In genomic region chr3:169137943-169138342, GRCh38 we compare ENCODE assay signal across 13 cellular contexts.
DNase-seq lines count a peak whose midpoint lies in the region; ATAC-seq and TF ChIP-seq lines count a peak whose summit lies in the region.
"Had no signal": no experiment of that assay in that cellular context is flagged by ENCODE, and none has a peak within 500 bp of the region (broad histone marks: within the 10 kb centered on the region; RNA-seq: fewer than 3 reads in every experiment).

No MANE protein-coding gene starts in this region.

- H3K4me1 ChIP-seq in left ventricle myocardium inferior (peaks cover 34% of the 10 kb centered on the region), stomach (peaks cover 10 to 67% (median 39%) of the 10 kb centered on the region in 4 donors)
- H3K4me1 ChIP-seq: BLaER1 had no signal

- H3K27ac ChIP-seq in left ventricle myocardium inferior (replicated peaks) (peak overlapping the region; percentile 91), stomach (peak overlapping the region in 4 of 5 donors; percentile 88 to 95 (median 94))
- H3K27ac ChIP-seq: BLaER1 had no signal

- TF ChIP-seq CTCF in left ventricle myocardium inferior (IDR thresholded peaks at IDR 0.05; ENCODE audit: borderline replicate concordance) (no peak), stomach (IDR thresholded peaks at IDR 0.05) (no peak)

- WGBS in stomach, 5 donors = 28 to 62% (median 46%) methylated on average over 2 of the region's 2 CpGs

- intact Hi-C loops in left ventricle myocardium inferior (cut with micrococcal nuclease) (no loop called here), Right ventricle myocardium inferior (cut with DNase I) (no loop called here), stomach (cut with DNase I; ENCODE audit: low total_unique reads) (no loop called here)

- no peaks in the 10 kb centered on the region for H3K36me3 ChIP-seq in left ventricle myocardium inferior
- no peaks in the 10 kb centered on the region for H3K36me3 ChIP-seq in stomach
- H3K36me3 ChIP-seq: BLaER1 had no signal

- TF ChIP-seq POLR2A in stomach (IDR thresholded peaks at IDR 0.05) = no peak

- ATAC-seq in Right ventricle myocardium inferior (no peak), HG03432 (IDR thresholded peaks at IDR 0.05; ENCODE audit: unreplicated experiment) (no peak), HG02642 (IDR thresholded peaks at IDR 0.05; ENCODE audit: poor library complexity, unreplicated experiment) (no peak)
- ATAC-seq: GM23338 had no signal

- H3K9me3 ChIP-seq in left ventricle myocardium inferior (replicated peaks) = no peaks in the 10 kb centered on the region
- no peaks in the 10 kb centered on the region for H3K9me3 ChIP-seq in stomach
- H3K9me3 ChIP-seq: BLaER1 had no signal

- DNase-seq in left ventricle myocardium inferior = no peak
- DNase-seq in Right ventricle myocardium inferior (ENCODE audit: missing footprints) = no peak
- peak; percentile 5 for DNase-seq in fibroblast of gingiva (ENCODE audit: low read depth)
- no peak for DNase-seq in stomach
- no peak for DNase-seq in RKO (ENCODE audit: low spot score)
- DNase-seq: 8988T; CD4-positive, alpha-beta memory T cell; HCEC 1CT; HFFc6 had no signal

- peaks cover 42% of the 10 kb centered on the region for H3K27me3 ChIP-seq in left ventricle myocardium inferior (ENCODE audit: low read depth)
- H3K27me3 ChIP-seq in stomach = no peaks in the 10 kb centered on the region

- TF ChIP-seq EP300 in stomach (IDR thresholded peaks at IDR 0.05) = no peak

- peak overlapping the region; percentile 71 for H3K4me3 ChIP-seq in left ventricle myocardium inferior
- H3K4me3 ChIP-seq in stomach = no peak overlapping the region
- H3K4me3 ChIP-seq: BLaER1, GM23338 had no signal
